In the genomic region with DNA sequence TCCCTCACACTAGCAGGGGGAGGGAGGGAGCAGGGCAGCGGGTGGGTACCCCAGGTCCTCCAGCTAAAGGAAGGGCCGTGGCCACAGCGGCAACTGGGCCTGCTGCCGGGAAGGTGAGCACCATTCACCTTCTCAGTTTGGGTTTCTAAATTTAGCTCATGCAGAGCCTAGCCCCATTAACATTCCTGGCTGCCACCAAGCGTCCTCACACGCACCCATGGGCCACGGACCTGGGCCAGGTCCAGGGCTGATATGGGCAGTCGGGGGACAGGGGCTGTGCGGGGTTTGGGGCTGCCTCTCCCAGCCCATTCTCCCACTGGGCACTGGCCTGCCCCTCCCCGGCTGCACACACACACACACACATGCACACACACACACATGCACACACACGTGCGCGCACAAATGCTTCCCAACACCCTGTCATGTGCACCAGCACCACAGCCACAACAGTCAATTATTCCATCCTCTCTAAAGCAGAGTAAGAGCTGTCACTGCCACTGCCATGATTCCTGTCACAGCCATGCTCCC, we compare ENCODE assay signal across 27 cellular contexts. TPM values are rescaled to one million over a fixed set of nuclear protein-coding genes. Genes with fewer than 3 reads are reported as not detected.
DNase-seq lines count a peak whose midpoint lies in the region; ATAC-seq, FAIRE-seq and TF ChIP-seq lines count a peak whose summit lies in the region.
"Had no signal": no experiment of that assay in that cellular context is flagged by ENCODE, and none has a peak within 500 bp of the region (broad histone marks: within the 10 kb centered on the region; RNA-seq: fewer than 3 reads in every experiment).

No MANE protein-coding gene starts in this region.

- H2AFZ ChIP-seq in parathyroid adenoma: peak overlapping the region; percentile 58

- H3K79me2 ChIP-seq in parathyroid adenoma: no peaks in the 10 kb centered on the region

- TF ChIP-seq CTCF in VCaP (conservative IDR thresholded peaks at IDR 0.05) (no peak), parathyroid adenoma (IDR thresholded peaks at IDR 0.05) (no peak)

- no peak overlapping the region for H3K4me2 ChIP-seq in parathyroid adenoma (ENCODE audit: low read length)

- DNase-seq in H54 (ENCODE audit: insufficient read length, low spot score) (peak; percentile 52), left cardiac atrium (no peak), iPS-NIHi11 (ENCODE audit: low spot score) (no peak), SW480 (ENCODE audit: low spot score) (no peak)
- DNase-seq in activated T-cell treated with anti-CD3 and anti-CD28 coated beads, Interleukin-2, amount 50 U/mL, for 1 hour: no peak
- DNase-seq: activated CD4-positive, alpha-beta memory T cell treated with anti-CD3 and anti-CD28 coated beads for 36 hours; activated CD8-positive, alpha-beta memory T cell treated with anti-CD3 and anti-CD28 coated beads, Interleukin-2, amount 50 U/mL, for 4 hours; activated naive CD4-positive, alpha-beta T cell treated with anti-CD3 and anti-CD28 coated beads, Interleukin-2, amount 10 ng/mL, durations not matched to agents 7 days and 5 days; colonic mucosa; GDM1; KG1; left colon; mesendoderm; MM.1S; NCI-H1417 treated with DMSO at 0.1 percent for 48 hours; NCI-H2081; NCI-H345; NCI-H748 treated with DMSO at 0.1 percent for 48 hours had no signal

- peaks cover 3% of the 10 kb centered on the region for H3K4me1 ChIP-seq in parathyroid adenoma
- H3K4me1 ChIP-seq: colonic mucosa had no signal

- no peak overlapping the region for H3K4me3 ChIP-seq in parathyroid adenoma (ENCODE audit: low read depth, low read length)
- H3K4me3 ChIP-seq: BLaER1 treated with 17β-estradiol and CSF1 and Interleukin-3, amounts not matched to agents 10 nM and 100 nM; colonic mucosa; SJSA1 had no signal

- H3K36me3 ChIP-seq in parathyroid adenoma (ENCODE audit: control insufficient read depth, insufficient read depth, low read length): no peaks in the 10 kb centered on the region
- H3K36me3 ChIP-seq: BLaER1 treated with 17β-estradiol and CSF1 and Interleukin-3, amounts not matched to agents 10 nM and 100 nM; colonic mucosa; SJSA1 had no signal

- ATAC-seq in left cardiac atrium (peak; percentile 56 to 62), HG03135 (IDR thresholded peaks at IDR 0.05; ENCODE audit: unreplicated experiment) (no peak)
- ATAC-seq: activated CD4-positive, CD25-positive, alpha-beta regulatory T cell treated with anti-CD3 and anti-CD28 coated beads, Interleukin-2, amount 50 U/mL, for 24 hours; left colon had no signal

- intact Hi-C loops in left cardiac atrium (cut with DNase I): no loop called here

- H3K9me3 ChIP-seq in parathyroid adenoma (ENCODE audit: control insufficient read depth, low read length): no peaks in the 10 kb centered on the region
- H3K9me3 ChIP-seq: BLaER1 treated with 17β-estradiol and CSF1 and Interleukin-3, amounts not matched to agents 10 nM and 100 nM; colonic mucosa had no signal

- 0 out of 2 replicates have a peak overlapping the region, but pooled peaks have one; percentile 9 for H3K27ac ChIP-seq in VCaP
- H3K27ac ChIP-seq in parathyroid adenoma: peak overlapping the region; percentile 59
- H3K27ac ChIP-seq: BLaER1 treated with 17β-estradiol and CSF1 and Interleukin-3, amounts not matched to agents 10 nM and 100 nM; colonic mucosa; SJSA1 had no signal

- no peaks in the 10 kb centered on the region for H3K27me3 ChIP-seq in parathyroid adenoma (ENCODE audit: control insufficient read depth, insufficient read depth, low read length)

- FAIRE-seq in H54 (lab: Jason Lieb, UNC): no peak
- FAIRE-seq: TTC549 had no signal

- TF ChIP-seq POLR2A in H54 (IDR thresholded peaks at IDR 0.05; ENCODE audit: low read depth, low read length): no peak

- H3K9ac ChIP-seq in parathyroid adenoma: no peak overlapping the region
- H3K9ac ChIP-seq: BLaER1 treated with 17β-estradiol and CSF1 and Interleukin-3, amounts not matched to agents 10 nM and 100 nM had no signal

RNA-seq across cellular contexts. Expression of gene SYT7, which starts 28.7 kb away (rescaled TPM):
- 10 to 100 TPM; 36.7 to 39.7 TPM for total RNA-seq in left cardiac atrium
- total RNA-seq: activated CD4-positive, alpha-beta memory T cell treated with anti-CD3 and anti-CD28 coated beads for 36 hours; SJSA1; T-helper 1 cell treated with Interleukin-12 subunit alpha and Interleukin-12 subunit beta and Interleukin-4 antibody, amounts not matched to agents 30 ng/mL and 1 ng/mL, for 36 hours had no signal

RNA-seq across cellular contexts. Expression of gene LRRC10B, which starts 43.6 kb away (rescaled TPM):
- 1 to 10 TPM in 1 of 2 donors, under 1 TPM in 1; 0.74 to 1.1 TPM for total RNA-seq in left cardiac atrium
- total RNA-seq: activated CD4-positive, alpha-beta memory T cell treated with anti-CD3 and anti-CD28 coated beads for 36 hours; SJSA1; T-helper 1 cell treated with Interleukin-12 subunit alpha and Interleukin-12 subunit beta and Interleukin-4 antibody, amounts not matched to agents 30 ng/mL and 1 ng/mL, for 36 hours; urinary bladder had no signal
